In genomic region chr1:171641076-171641864, GRCh38 we compare ENCODE assay signal across 31 cellular contexts. TPM values are rescaled to one million over a fixed set of nuclear protein-coding genes. Genes with fewer than 3 reads are reported as not detected.
DNase-seq lines count a peak whose midpoint lies in the region; ATAC-seq, FAIRE-seq and TF ChIP-seq lines count a peak whose summit lies in the region.
"Had no signal": no experiment of that assay in that cellular context is flagged by ENCODE, and none has a peak within 500 bp of the region (broad histone marks: within the 10 kb centered on the region; RNA-seq: fewer than 3 reads in every experiment).

No MANE protein-coding gene starts in this region.

- TF ChIP-seq RAD21 in H1 (IDR thresholded peaks at IDR 0.05 in 1 of 2, conservative IDR thresholded peaks at IDR 0.05 in 1 of 2; ENCODE audit: low read depth in 2 of 2, low read length in 2 of 2), result peak; percentile 10 to 41; a peak in 1 of 4 replicates

- no peak overlapping the region; the same call in 1 of the 2 replicates for H2BK15ac ChIP-seq in H1 (ENCODE audit: low read length)

- H3K18ac ChIP-seq in H1 (ENCODE audit: extremely low read depth, low read length), result 0 out of 2 replicates have a peak overlapping the region, but pooled peaks have one; percentile 40

- no peak overlapping the region for H3K23ac ChIP-seq in H1 (ENCODE audit: insufficient read length)

- peak overlapping the region; percentile 29 for H4K91ac ChIP-seq in H1 (replicated peaks; ENCODE audit: insufficient read length, low read length)

- H4K5ac ChIP-seq in H1 (ENCODE audit: insufficient read length, low read depth, low read length), result no peak overlapping the region

- H4K20me1 ChIP-seq in H1 (replicated peaks in 1 of 2; ENCODE audit: control insufficient read depth in 1 of 2, insufficient read depth in 2 of 2, low read length in 2 of 2), result no peaks in the 10 kb centered on the region

- CTCF ChIA-PET in H1 (lab: Charles Lee; ENCODE audit: partially characterized antibody), result interaction anchor here (0.6 to 10.1 kb wide), 15 partner anchors 10 to 1942 kb away, joined by 3 to 143 read pairs (median 4); partner anchors contain the start of genes MYOC and VAMP4

- H2BK20ac ChIP-seq in H1 (ENCODE audit: low read length), result peak overlapping the region; percentile 94; the same call in 1 of the 2 replicates

- H3K9me3 ChIP-seq in BE2C, result no peaks in the 10 kb centered on the region
- no peaks in the 10 kb centered on the region for H3K9me3 ChIP-seq in HUES48 (ENCODE audit: control insufficient read depth, insufficient read depth, low read length)
- H3K9me3 ChIP-seq in H1 (ENCODE audit: insufficient read depth in 2 of 2, low read depth in 1 of 2, low read length in 1 of 2), result no peaks in the 10 kb centered on the region
- H3K9me3 ChIP-seq: left lung, SJCRH30, thyroid gland had no signal

- WGBS in H1 (ENCODE audit: extremely low coverage in 1 of 2, insufficient coverage in 1 of 2, insufficient read length in 1 of 2, insufficient replicate concordance in 2 of 2, low coverage in 1 of 2, low lambda C conversion rate in 2 of 2, missing lambda C conversion rate in 1 of 2), 2 experiments, result 40% methylated on average over 10 of the region's 10 CpGs; no CpG with 5 or more reads in 1 of the 2 experiments

- TF ChIP-seq CTCF in BE2C (IDR thresholded peaks at IDR 0.05; ENCODE audit: low read depth, low read length) (peak; percentile 15; the same call in 1 of the 2 replicates), H1 (IDR thresholded peaks at IDR 0.05; ENCODE audit: control extremely low read depth in 1 of 3, insufficient read depth in 1 of 3, low read depth in 1 of 3, low read length in 3 of 3) (peak; percentile 22 to 67 (median 34))

- ATAC-seq in GM21619 (IDR thresholded peaks at IDR 0.05; ENCODE audit: unreplicated experiment), result no peak
- ATAC-seq: CD8-positive, alpha-beta T cell; left lung; stimulated activated naive CD8-positive, alpha-beta T cell treated with anti-CD3 and anti-CD28 coated beads, Interleukin-15, amount 100 ng/mL, for 72 hours had no signal

- H3K36me3 ChIP-seq in BE2C (no peaks in the 10 kb centered on the region), HUES48 (ENCODE audit: control insufficient read depth, insufficient read depth, low read length) (no peaks in the 10 kb centered on the region), H1 (ENCODE audit: control insufficient read depth in 2 of 4, insufficient read depth in 4 of 4, low read length in 3 of 4) (no peaks in the 10 kb centered on the region; a peak in 1 of 8 replicates)
- H3K36me3 ChIP-seq: left lung, SJCRH30, thyroid gland had no signal

- DNase-seq in BE2C, result no peak
- peak; percentile 56 for DNase-seq in H1 (ENCODE audit: low read depth in 1 of 2, low spot score in 2 of 2)
- DNase-seq in iPS-NIHi7 (ENCODE audit: extremely low spot score), result peak; percentile 63
- DNase-seq in midbrain (lab: John Stamatoyannopoulos, UW), result no peak
- no peak for DNase-seq in MV-4-11 (lab: John Stamatoyannopoulos, UW)
- no peak for DNase-seq in amygdala (lab: John Stamatoyannopoulos, UW)
- DNase-seq: activated CD4-positive, alpha-beta T cell treated with anti-CD3 and anti-CD28 coated beads, Interleukin-2, amount 50 U/mL, for 4 hours; activated CD4-positive, CD25-positive, alpha-beta regulatory T cell; activated naive CD4-positive, alpha-beta T cell treated with anti-CD3 and anti-CD28 coated beads for 36 hours; amniotic stem cell; CD8-positive, alpha-beta T cell; GDM1; immature natural killer cell; left lung; naive B cell; NCI-H1092; NCI-H187; stimulated activated naive CD8-positive, alpha-beta T cell treated with anti-CD3 and anti-CD28 coated beads, Interleukin-15, amount 100 ng/mL, for 72 hours; thyroid gland had no signal

- H3K27me3 ChIP-seq in BE2C (0 out of 2 replicates have a peak, but pooled peaks cover 2% of the 10 kb centered on the region), HUES48 (ENCODE audit: control insufficient read depth, insufficient read depth, low read length) (no peaks in the 10 kb centered on the region), H1 (replicated peaks in 1 of 4; ENCODE audit: control insufficient read depth in 3 of 4, extremely low read depth in 1 of 4, insufficient read depth in 3 of 4, low read length in 3 of 4) (no peaks in the 10 kb centered on the region)
- H3K27me3 ChIP-seq: left lung, SJCRH30, thyroid gland had no signal

- H3K79me2 ChIP-seq in H1 (ENCODE audit: control insufficient read depth in 1 of 2, insufficient read depth in 2 of 2, low read length in 2 of 2), result no peaks in the 10 kb centered on the region

- no peak overlapping the region for H3K4ac ChIP-seq in H1 (replicated peaks; ENCODE audit: insufficient read length, low read depth, low read length)

- peak overlapping the region; percentile 21 to 53 for H3K4me2 ChIP-seq in H1 (ENCODE audit: insufficient read depth in 1 of 2, low read depth in 2 of 2, low read length in 2 of 2)

- H3K27ac ChIP-seq in HUES48 (ENCODE audit: low read depth, low read length), result peak overlapping the region; percentile 72
- no peak overlapping the region for H3K27ac ChIP-seq in H1 (ENCODE audit: low read depth, low read length)
- H3K27ac ChIP-seq: epithelial cell of prostate, HL-60, left lung, SJCRH30, thyroid gland had no signal

- H2AFZ ChIP-seq in H1 (ENCODE audit: low read length), result peak overlapping the region; percentile 65; the same call in 1 of the 2 replicates

- H3K4me1 ChIP-seq in BE2C (no peaks in the 10 kb centered on the region), HUES48 (ENCODE audit: control insufficient read depth, insufficient read depth, low read length) (peaks cover 16% of the 10 kb centered on the region), H1 (replicated peaks in 1 of 4; ENCODE audit: control insufficient read depth in 3 of 4, insufficient read depth in 4 of 4, low read length in 3 of 4) (peaks cover 2 to 15% (median 7%) of the 10 kb centered on the region in 4 experiments)
- H3K4me1 ChIP-seq: SJCRH30 had no signal

- POLR2A ChIA-PET in H1 (lab: Charles Lee; ENCODE audit: partially characterized antibody), result interaction anchor here (0.8 to 1.5 kb wide), 4 partner anchors 14 to 156 kb away, joined by 3 to 4 read pairs (median 3); partner anchors contain the start of gene PRRC2C

- 0 out of 3 replicates have a peak, but pooled peaks of 1 of the 2 experiments have one; percentile 26 for TF ChIP-seq EP300 in H1 (IDR thresholded peaks at IDR 0.05; ENCODE audit: borderline replicate concordance in 1 of 2, low read depth in 2 of 2, low read length in 2 of 2)

- no peak overlapping the region for H4K8ac ChIP-seq in H1 (ENCODE audit: extremely low read depth, insufficient read depth, low read length)

- H2AK5ac ChIP-seq in H1 (ENCODE audit: low read depth, low read length), result 0 out of 2 replicates have a peak overlapping the region, but pooled peaks have one; percentile 26

- no peak for TF ChIP-seq POLR2A in H1 (IDR thresholded peaks at IDR 0.05; ENCODE audit: control extremely low read depth in 1 of 2, low read depth in 2 of 2, low read length in 2 of 2)

- H3K4me3 ChIP-seq in BE2C (ENCODE audit: low read depth, low read length) (no peak overlapping the region), HUES48 (ENCODE audit: low read depth, low read length) (peak overlapping the region; percentile 34), H1 (ENCODE audit: extremely low read depth in 1 of 4, insufficient read depth in 2 of 4, low read depth in 3 of 4, low read length in 4 of 4) (peak overlapping the region in 1 of 4 experiments; percentile 22; a peak in 2 of 8 replicates)
- H3K4me3 ChIP-seq: left lung, SJCRH30, thyroid gland had no signal

- no peaks in the 10 kb centered on the region for H3K23me2 ChIP-seq in H1 (ENCODE audit: low read depth, low read length)

- H3K56ac ChIP-seq in H1 (replicated peaks; ENCODE audit: insufficient read length, low read depth, low read length), result no peak overlapping the region

- peak overlapping the region; percentile 44 for H2BK120ac ChIP-seq in H1 (replicated peaks; ENCODE audit: low read depth, low read length)

- H2BK12ac ChIP-seq in H1 (ENCODE audit: low read depth, low read length), result peak overlapping the region; percentile 22; the same call in 1 of the 2 replicates

- H2BK5ac ChIP-seq in H1 (ENCODE audit: low read depth, low read length), result peak overlapping the region; percentile 21; the same call in 1 of the 2 replicates

- no peak overlapping the region for H3K14ac ChIP-seq in H1 (ENCODE audit: insufficient read length)

- peak overlapping the region; percentile 21; the same call in 1 of the 2 replicates for H3K9ac ChIP-seq in HUES48 (ENCODE audit: low read depth, low read length)
- no peak overlapping the region; a peak in 1 of 7 replicates for H3K9ac ChIP-seq in H1 (replicated peaks in 1 of 4; ENCODE audit: extremely low read depth in 1 of 4, low read depth in 3 of 4, low read length in 3 of 4)

- FAIRE-seq in H1 (lab: Jason Lieb, UNC), result no peak
- FAIRE-seq: GM18507 had no signal

- H3K79me1 ChIP-seq in H1 (ENCODE audit: low read depth, low read length), result no peaks in the 10 kb centered on the region

TF ChIP-seq in H1, 55 proteins besides CTCF, POLR2A, EP300 and RAD21 (continues in another document):
- no peak; the same call in 1 of the 2 replicates for TF ChIP-seq YY1 (IDR thresholded peaks at IDR 0.05; ENCODE audit: low read depth, low read length)
- TF ChIP-seq CEBPB (IDR thresholded peaks at IDR 0.05; ENCODE audit: low read depth, low read length), result no peak
- no peak for TF ChIP-seq SAP30 (IDR thresholded peaks at IDR 0.05; ENCODE audit: insufficient read depth, insufficient replicate concordance, low read length)

RNA-seq across cellular contexts. Expression of gene MYOC, which starts 11.2 kb away (rescaled TPM):
- not detected for polyA plus RNA-seq in BE2C (2012; ENCODE audit: insufficient read depth, insufficient read length, low read depth)
- not detected in 2 replicates for total RNA-seq in H1 (2021; fragmentation: NEBNext Ultra II Directional; extraction: Animal tissue kit (Norgen Biotek cat#: 25700))
- not detected in 2 replicates for polyA plus RNA-seq in H1 (2011; rRNA removed)
- polyA plus RNA-seq in H1 (2011; cell fraction: cytosol; rRNA removed), result not detected
- not detected for polyA plus RNA-seq in H1 (2011; cell fraction: nucleus; rRNA removed)
- polyA plus RNA-seq in H1 (2012, experiment 1 of 2), result not detected in 4 replicates
- polyA plus RNA-seq in H1 (2012, experiment 2 of 2), result not detected
- polyA plus RNA-seq in H1 (2013, experiment 1 of 2), result not detected
- polyA plus RNA-seq in H1 (2013, experiment 2 of 2), result not detected
- not detected in 2 replicates for polyA minus RNA-seq in H1 (2011; rRNA and poly(A)+ RNA removed)
- not detected for polyA minus RNA-seq in H1 (2011; cell fraction: cytosol; rRNA and poly(A)+ RNA removed)
- polyA minus RNA-seq in H1 (2011; cell fraction: nucleus; rRNA and poly(A)+ RNA removed), result not detected
- total RNA-seq: A172; activated naive CD4-positive, alpha-beta T cell treated with anti-CD3 and anti-CD28 coated beads for 36 hours; activated T-helper 1 cell treated with anti-CD3 and anti-CD28 coated beads, Interleukin-12 subunit alpha, Interleukin-12 subunit beta, Interleukin-2, Interleukin-4 antibody, amounts not matched to agents 30 ng/mL and 10 ng/mL and 1 ng/mL, durations not matched to agents 14 hours and 24 hours and 36 hours; CD8-positive, alpha-beta T cell; chondrocyte; osteoblast; SJCRH30 had no signal
- polyA plus RNA-seq: immature natural killer cell had no signal

RNA-seq across cellular contexts. Expression of gene MYOCOS, which starts 19.2 kb away (rescaled TPM):
- not detected for polyA plus RNA-seq in BE2C (2012; ENCODE audit: insufficient read depth, insufficient read length, low read depth)
- total RNA-seq in H1 (2021; fragmentation: NEBNext Ultra II Directional; extraction: Animal tissue kit (Norgen Biotek cat#: 25700)), result not detected in 2 replicates
- polyA plus RNA-seq in H1 (2011; rRNA removed), result not detected in 2 replicates
- polyA plus RNA-seq in H1 (2011; cell fraction: cytosol; rRNA removed), result not detected
- not detected for polyA plus RNA-seq in H1 (2011; cell fraction: nucleus; rRNA removed)
- not detected in 4 replicates for polyA plus RNA-seq in H1 (2012, experiment 1 of 2)
- polyA plus RNA-seq in H1 (2012, experiment 2 of 2), result not detected
- not detected for polyA plus RNA-seq in H1 (2013, experiment 1 of 2)
- not detected for polyA plus RNA-seq in H1 (2013, experiment 2 of 2)
- polyA minus RNA-seq in H1 (2011; rRNA and poly(A)+ RNA removed), result 0.07 TPM in 1 of 2 replicates, not detected in the other
- not detected for polyA minus RNA-seq in H1 (2011; cell fraction: cytosol; rRNA and poly(A)+ RNA removed)
- not detected for polyA minus RNA-seq in H1 (2011; cell fraction: nucleus; rRNA and poly(A)+ RNA removed)
- total RNA-seq: A172; activated naive CD4-positive, alpha-beta T cell treated with anti-CD3 and anti-CD28 coated beads for 36 hours; CD8-positive, alpha-beta T cell; left lung; mesenteric fat pad; SJCRH30; skeletal muscle tissue had no signal
- polyA plus RNA-seq: immature natural killer cell had no signal

Comparison
In these comparisons a context has a peak if more than half of its experiments do, and no peak if none do; other contexts are left out.
1. DNase-seq: peak in H1 (2 of 2) and iPS-NIHi7 (single experiment); none in BE2C (single experiment), midbrain (single experiment), MV-4-11 (single experiment) and amygdala (0 of 56).